13 cellular contexts compared by ENCODE assay signal in the genomic region with DNA sequence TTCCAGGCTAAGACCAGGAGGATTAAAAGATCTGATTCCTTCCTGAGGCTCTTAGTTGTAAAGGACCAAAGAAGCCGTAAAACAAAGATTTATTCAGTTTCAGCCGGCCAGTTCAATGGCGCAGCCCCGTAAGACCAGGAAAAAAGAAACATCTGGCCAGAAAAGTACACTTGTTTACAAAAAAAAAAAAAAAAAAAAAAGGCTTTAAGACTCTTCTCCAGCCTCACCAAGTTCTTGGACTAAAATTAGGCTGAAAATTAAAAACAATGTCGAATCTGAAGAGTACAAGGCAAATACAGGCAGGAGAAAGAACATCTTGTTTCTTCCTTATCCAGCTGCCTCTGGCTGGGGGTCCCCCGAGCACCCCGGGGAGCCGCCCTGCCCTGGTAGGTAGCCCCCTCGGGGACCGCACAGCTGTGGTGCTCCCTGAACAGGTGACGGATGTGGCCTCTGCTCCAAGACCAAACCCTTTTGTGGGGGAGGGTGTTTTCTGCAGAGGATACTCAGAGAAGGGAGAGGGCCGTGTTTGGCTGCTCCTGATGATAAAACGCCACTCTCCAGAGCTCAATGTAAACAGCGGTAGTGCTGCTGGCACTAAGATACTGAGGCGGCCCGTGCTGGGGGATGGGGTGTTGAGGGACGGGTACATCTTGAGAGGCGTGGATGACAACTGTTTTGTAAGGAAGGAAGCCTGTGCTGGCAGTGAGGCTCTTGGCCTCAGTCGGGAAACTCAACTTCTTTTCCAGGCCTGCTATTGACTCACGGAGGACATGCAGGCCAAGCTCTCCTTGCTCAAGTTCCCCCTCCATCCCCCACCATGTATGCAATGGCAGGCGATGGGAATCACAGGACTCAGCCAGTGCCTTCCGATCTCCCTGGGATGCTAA.
DNase-seq lines count a peak whose midpoint lies in the region; ATAC-seq and TF ChIP-seq lines count a peak whose summit lies in the region.
"Had no signal": no experiment of that assay in that cellular context is flagged by ENCODE, and none has a peak within 500 bp of the region (broad histone marks: within the 10 kb centered on the region; RNA-seq: fewer than 3 reads in every experiment).

No MANE protein-coding gene starts in this region.

- H3K79me1 ChIP-seq in mesendoderm (ENCODE audit: low read length), result no peaks in the 10 kb centered on the region

- H2BK120ac ChIP-seq in mesendoderm (ENCODE audit: low read depth, low read length), result no peak overlapping the region

- no peak overlapping the region for H3K4me3 ChIP-seq in right cardiac atrium (ENCODE audit: low read length)
- no peak overlapping the region for H3K4me3 ChIP-seq in prostate gland
- no peak overlapping the region for H3K4me3 ChIP-seq in mesendoderm (ENCODE audit: low read length)

- intact Hi-C loops in right cardiac atrium (cut with DNase I) (no loop called here), prostate gland (cut with DNase I) (loop anchor here (5.0 to 10.0 kb wide), 5 partner anchors 117 to 695 kb away; no protein-coding TSS in a partner anchor)

- TF ChIP-seq POLR2A in prostate gland (IDR thresholded peaks at IDR 0.05), result no peak

- H3K4ac ChIP-seq in mesendoderm (ENCODE audit: low read depth, low read length), result no peak overlapping the region

- H3K9me3 ChIP-seq in right cardiac atrium (ENCODE audit: control insufficient read depth, low read length) (no peaks in the 10 kb centered on the region), prostate gland (no peaks in the 10 kb centered on the region)

- no peak overlapping the region for H4K8ac ChIP-seq in mesendoderm (ENCODE audit: low read depth, low read length)

- no peak overlapping the region for H3K9ac ChIP-seq in mesendoderm (ENCODE audit: low read length)

- ATAC-seq in right cardiac atrium (peak; percentile 64 to 68), HG02840 (IDR thresholded peaks at IDR 0.05; ENCODE audit: low FRiP score, unreplicated experiment) (no peak)

- no peaks in the 10 kb centered on the region for H3K79me2 ChIP-seq in mesendoderm (ENCODE audit: control insufficient read depth, insufficient read depth, low read length)

- no peak overlapping the region for H2BK15ac ChIP-seq in mesendoderm (replicated peaks; ENCODE audit: low read depth)

- no peak overlapping the region for H2AK5ac ChIP-seq in mesendoderm (ENCODE audit: low read length)

- H3K4me2 ChIP-seq in mesendoderm (ENCODE audit: low read length), result no peak overlapping the region

- WGBS in right cardiac atrium, result 29% methylated on average over 22 of the region's 22 CpGs
- 22% methylated on average over 22 of the region's 22 CpGs for WGBS in prostate gland
- no CpG with 5 or more reads among the region's 22 CpGs for WGBS in mesendoderm (ENCODE audit: extremely low coverage, insufficient coverage, low lambda C conversion rate)

- H3K18ac ChIP-seq in mesendoderm (ENCODE audit: low read length), result no peak overlapping the region

- no peak overlapping the region for H2BK5ac ChIP-seq in mesendoderm (ENCODE audit: low read length)

- H3K36me3 ChIP-seq in prostate gland, result no peaks in the 10 kb centered on the region
- no peaks in the 10 kb centered on the region for H3K36me3 ChIP-seq in mesendoderm (ENCODE audit: control insufficient read depth, insufficient read depth, low read length)
- H3K36me3 ChIP-seq: WERI-Rb-1 had no signal

- H4K5ac ChIP-seq in mesendoderm (ENCODE audit: low read length), result no peak overlapping the region

- H3K23ac ChIP-seq in mesendoderm (ENCODE audit: low read length), result no peak overlapping the region

- no peaks in the 10 kb centered on the region for H3K4me1 ChIP-seq in right cardiac atrium (ENCODE audit: control insufficient read depth, insufficient read depth, low read length)
- peaks cover 7% of the 10 kb centered on the region for H3K4me1 ChIP-seq in prostate gland (replicated peaks)
- H3K4me1 ChIP-seq in mesendoderm (ENCODE audit: control insufficient read depth, low read depth, low read length), result peaks cover 2% of the 10 kb centered on the region

- DNase-seq in CMK (ENCODE audit: low read depth) (peak; percentile 4), RPMI8226 (peak; percentile 76), right cardiac atrium (peak in 2 of 3 donors; percentile 57 to 81), prostate gland (ENCODE audit: low spot score) (peak; percentile 35), hypothalamus (lab: John Stamatoyannopoulos, UW) (no peak), mesendoderm (no peak), ureter (ENCODE audit: low spot score) (no peak)
- DNase-seq: activated naive CD4-positive, alpha-beta T cell treated with anti-CD3 and anti-CD28 coated beads, Interleukin-2, amount 50 U/mL, for 16 hours; NCI-H1436 treated with DMSO at 0.1 percent for 48 hours; retina had no signal

- no peak for TF ChIP-seq CTCF in prostate gland (IDR thresholded peaks at IDR 0.05)

- no peak overlapping the region for H3K56ac ChIP-seq in mesendoderm (ENCODE audit: low read length)

- no peak overlapping the region for H3K27ac ChIP-seq in right cardiac atrium (ENCODE audit: low read length)
- H3K27ac ChIP-seq in prostate gland, result peak overlapping the region; percentile 48 to 49
- H3K27ac ChIP-seq in mesendoderm (ENCODE audit: low read depth, low read length), result no peak overlapping the region
- H3K27ac ChIP-seq: HL-60, WERI-Rb-1 had no signal

- H3K27me3 ChIP-seq in right cardiac atrium (ENCODE audit: control insufficient read depth, insufficient read depth), result no peaks in the 10 kb centered on the region
- H3K27me3 ChIP-seq in prostate gland (replicated peaks; ENCODE audit: insufficient read depth), result no peaks in the 10 kb centered on the region
- H3K27me3 ChIP-seq in mesendoderm (ENCODE audit: insufficient read depth, low read length, poor library complexity), result no peaks in the 10 kb centered on the region

Comparison
In these comparisons a context has a peak if more than half of its experiments do, and no peak if none do; other contexts are left out.
1. DNase-seq: peak in CMK (single experiment), RPMI8226 (single experiment), right cardiac atrium (2 of 3) and prostate gland (single experiment); none in hypothalamus (0 of 51), mesendoderm (single experiment) and ureter (single experiment).
2. H3K27ac ChIP-seq: peak in prostate gland (2 of 2); none in right cardiac atrium (single experiment) and mesendoderm (single experiment).